2 cellular contexts compared by ENCODE assay signal in genomic region chr2:145759228-145759940, GRCh38.
TF ChIP-seq lines count a peak whose summit lies in the region.

No MANE protein-coding gene starts in this region.

TF ChIP-seq in HepG2, 621 proteins besides CTCF, POLR2A, EP300 and RAD21 (continued from another document and continues in another):
- peak; percentile 67 for TF ChIP-seq ZNF646 (CRISPR knock-in tag; IDR thresholded peaks at IDR 0.05)
- TF ChIP-seq ZMYM4 (CRISPR knock-in tag; IDR thresholded peaks at IDR 0.05), result peak; percentile 58
- no peak for TF ChIP-seq SOX6 (IDR thresholded peaks at IDR 0.05)
- TF ChIP-seq SOX6 (CRISPR knock-in tag; IDR thresholded peaks at IDR 0.05), result peak; percentile 38; the same call in 1 of the 2 replicates
- TF ChIP-seq GATAD2A (CRISPR knock-in tag; IDR thresholded peaks at IDR 0.05), result peak; percentile 63
- TF ChIP-seq ZNF160 (CRISPR knock-in tag; IDR thresholded peaks at IDR 0.05), result no peak
- no peak for TF ChIP-seq PCBP2 (optimal IDR thresholded peaks at IDR 0.05; ENCODE audit: low read depth, low read length, poor library complexity, severe bottlenecking)
- no peak; the same call in 1 of the 2 replicates for TF ChIP-seq EHMT2 (IDR thresholded peaks at IDR 0.05; ENCODE audit: borderline replicate concordance, low read depth, low read length)
- TF ChIP-seq HMG20B (CRISPR knock-in tag; conservative IDR thresholded peaks at IDR 0.05), result 0 out of 2 replicates have a peak, but pooled peaks have one; percentile 19
- no peak for TF ChIP-seq ZBTB25 (CRISPR knock-in tag; IDR thresholded peaks at IDR 0.05)
- peak; percentile 55 for TF ChIP-seq ARID5B (CRISPR knock-in tag; IDR thresholded peaks at IDR 0.05)
- TF ChIP-seq CREM (IDR thresholded peaks at IDR 0.05), result no peak
- TF ChIP-seq CREM (CRISPR knock-in tag; IDR thresholded peaks at IDR 0.05), result no peak
- no peak for TF ChIP-seq GTF2F1 (IDR thresholded peaks at IDR 0.05; ENCODE audit: low read length)
- no peak for TF ChIP-seq STAT5B (CRISPR knock-in tag; IDR thresholded peaks at IDR 0.05)
- no peak for TF ChIP-seq FOXM1 (CRISPR knock-in tag; IDR thresholded peaks at IDR 0.05)
- 0 out of 2 replicates have a peak, but pooled peaks have one; percentile 22 for TF ChIP-seq NFYC (CRISPR knock-in tag; IDR thresholded peaks at IDR 0.05)
- TF ChIP-seq ZNF749 (CRISPR knock-in tag; IDR thresholded peaks at IDR 0.05; ENCODE audit: borderline replicate concordance), result no peak
- TF ChIP-seq HDAC2 (CRISPR knock-in tag; IDR thresholded peaks at IDR 0.05), result 0 out of 2 replicates have a peak, but pooled peaks have one; percentile 43
- no peak for TF ChIP-seq NCOA5 (CRISPR knock-in tag; IDR thresholded peaks at IDR 0.05)
- TF ChIP-seq JUND (CRISPR knock-in tag; IDR thresholded peaks at IDR 0.05), result no peak

TF ChIP-seq in GM12878, 131 proteins besides CTCF, POLR2A, EP300 and RAD21 (continued from another document):
- TF ChIP-seq ATF2 (IDR thresholded peaks at IDR 0.05; ENCODE audit: low read length) (no peak), TAF1 (IDR thresholded peaks at IDR 0.05; ENCODE audit: borderline replicate concordance, low read depth, low read length) (no peak)
